23 cellular contexts compared by ENCODE assay signal in the genomic region with DNA sequence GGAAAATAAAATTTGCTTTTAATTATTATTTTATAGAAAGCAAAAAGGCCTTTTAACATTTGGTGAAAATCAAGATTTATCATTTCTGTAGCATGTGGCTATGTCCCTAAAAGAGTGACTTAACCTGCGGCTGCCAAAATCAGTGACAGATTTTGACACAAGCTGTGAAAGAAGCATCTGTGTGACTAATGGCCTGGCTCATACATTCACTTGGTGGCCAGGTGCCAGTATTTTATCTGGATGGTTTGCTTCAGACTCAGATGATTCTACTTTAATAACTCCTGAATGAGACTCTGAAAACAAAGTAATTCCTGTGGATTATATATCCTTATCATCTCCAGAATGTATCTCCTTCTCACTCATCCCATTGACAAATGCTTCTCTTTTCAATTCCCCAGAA.
DNase-seq lines count a peak whose midpoint lies in the region; ATAC-seq and TF ChIP-seq lines count a peak whose summit lies in the region.
"Had no signal": no experiment of that assay in that cellular context is flagged by ENCODE, and none has a peak within 500 bp of the region (broad histone marks: within the 10 kb centered on the region; RNA-seq: fewer than 3 reads in every experiment).

No MANE protein-coding gene starts in this region.

- no peaks in the 10 kb centered on the region for H3K27me3 ChIP-seq in thyroid gland
- H3K27me3 ChIP-seq: colonic mucosa, hepatocyte, tibial artery had no signal

- no peak overlapping the region for H3K4me3 ChIP-seq in thyroid gland (replicated peaks in 1 of 3)
- H3K4me3 ChIP-seq: colonic mucosa, hepatocyte, mucosa of descending colon, tibial artery had no signal

- no peaks in the 10 kb centered on the region for H3K36me3 ChIP-seq in thyroid gland
- H3K36me3 ChIP-seq: colonic mucosa, tibial artery had no signal

- no peak overlapping the region for H3K27ac ChIP-seq in thyroid gland
- H3K27ac ChIP-seq: colonic mucosa, hepatocyte, tibial artery had no signal

- H3K9me3 ChIP-seq in thyroid gland = no peaks in the 10 kb centered on the region
- H3K9me3 ChIP-seq: colonic mucosa, mucosa of descending colon, tibial artery had no signal

- no peak for TF ChIP-seq POLR2A in thyroid gland (IDR thresholded peaks at IDR 0.05)

- no peak for ATAC-seq in GM21360 (IDR thresholded peaks at IDR 0.05; ENCODE audit: unreplicated experiment)
- ATAC-seq: HepG2, WTC11 had no signal

- DNase-seq in NCI-H146 (lab: John Stamatoyannopoulos, UW) (peak; percentile 25), NCI-H146 treated with DMSO at 0.1 percent for 48 hours (lab: John Stamatoyannopoulos, UW; ENCODE audit: unreplicated experiment) (no peak), NCI-H345 (lab: John Stamatoyannopoulos, UW) (peak; percentile 68), cerebellar cortex (ENCODE audit: low spot score) (peak; percentile 66), thyroid gland (peak; percentile 26 to 34)
- DNase-seq in stimulated activated CD4-positive, alpha-beta T cell treated with anti-CD3 and anti-CD28 coated beads, Interleukin-4, amount 100 ng/mL, for 24 hours = no peak
- DNase-seq in activated naive CD4-positive, alpha-beta T cell (lab: John Stamatoyannopoulos, UW) = no peak
- DNase-seq: activated CD8-positive, alpha-beta memory T cell treated with anti-CD3 and anti-CD28 coated beads for 24 hours; activated effector memory CD4-positive, alpha-beta T cell treated with Interleukin-2 at 50 U/mL for 16 hours; CD8-positive, alpha-beta memory T cell; colonic mucosa; erythroblast; GF-D8; HCEC 1CT; NCI-H526 treated with DMSO at 0.1 percent for 48 hours; occipital lobe; stimulated activated CD4-positive, alpha-beta T cell treated with anti-CD3 and anti-CD28 coated beads, Interleukin-4, amount 100 ng/mL, for 4 hours; tibial artery had no signal

- TF ChIP-seq CTCF in thyroid gland (IDR thresholded peaks at IDR 0.05) = no peak

- intact Hi-C loops in thyroid gland (cut with DNase I) = no loop called here

- H3K4me1 ChIP-seq in thyroid gland = no peaks in the 10 kb centered on the region
- H3K4me1 ChIP-seq: colonic mucosa, tibial artery had no signal

- 74 to 85% methylated on average over 1 of the region's 1 CpG for WGBS in thyroid gland, 2 donors

Comparison
In these comparisons a context has a peak if more than half of its experiments do, and no peak if none do; other contexts are left out.
1. DNase-seq: peak in NCI-H146 (single experiment), NCI-H345 (single experiment), cerebellar cortex (single experiment) and thyroid gland (2 of 2); none in NCI-H146 treated with DMSO at 0.1 percent for 48 hours (single experiment), stimulated activated CD4-positive, alpha-beta T cell treated with anti-CD3 and anti-CD28 coated beads, Interleukin-4, amount 100 ng/mL, for 24 hours (single experiment) and activated naive CD4-positive, alpha-beta T cell (0 of 4).